ENCODE assay signal across 8 cellular contexts in the genomic region with DNA sequence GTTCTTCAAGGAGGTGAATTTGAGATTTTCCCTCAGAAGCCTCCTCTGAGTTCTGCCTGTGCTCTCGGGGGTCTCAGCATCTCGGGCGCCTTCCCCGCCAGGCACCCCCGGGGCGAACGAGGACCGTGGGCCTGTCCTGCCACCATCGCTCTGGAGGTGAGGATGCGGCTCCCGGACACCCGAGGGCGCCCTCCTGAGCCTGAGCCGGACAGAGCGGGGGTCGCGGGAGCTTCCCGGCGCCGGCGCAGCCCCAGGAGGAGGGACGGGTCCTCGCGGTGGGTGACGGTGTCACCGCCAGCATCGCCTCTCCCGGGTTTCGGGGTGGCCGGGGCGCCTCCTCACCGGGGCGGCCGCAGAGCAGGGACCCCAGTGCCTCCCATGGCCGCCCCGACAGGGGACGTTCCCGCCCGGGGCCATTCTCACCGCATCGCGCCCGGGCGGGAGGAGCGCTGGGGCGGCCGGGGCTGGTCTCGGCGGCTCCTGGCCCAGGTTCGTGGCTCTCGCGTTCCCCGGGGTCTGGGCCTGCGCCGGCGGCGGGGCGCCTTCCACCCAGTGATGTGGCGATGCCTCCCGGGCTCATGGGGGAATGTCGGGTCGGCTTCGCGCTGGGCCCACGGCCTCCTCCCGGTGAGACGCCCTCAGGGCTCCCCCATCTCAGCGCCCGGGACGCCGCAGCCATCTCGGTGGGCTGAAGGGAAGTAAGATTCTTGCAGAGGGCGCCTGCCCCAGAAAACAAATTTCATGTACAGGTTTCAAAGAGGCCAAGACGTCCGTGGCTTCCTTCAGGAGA.
DNase-seq lines count a peak whose midpoint lies in the region; ATAC-seq and TF ChIP-seq lines count a peak whose summit lies in the region.

No MANE protein-coding gene starts in this region.

- no peak overlapping the region for H3K27ac Mint-ChIP-seq in activated CD4-positive, alpha-beta T cell treated with anti-CD3 and anti-CD28 coated beads for 36 hours
- peak overlapping the region in 8 of 10 donors; percentile 31 to 92 (median 81) for H3K27ac Mint-ChIP-seq in naive thymus-derived CD8-positive, alpha-beta T cell

- no peak overlapping the region for H3K4me3 ChIP-seq in fibroblast of lung (replicated peaks in 1 of 4; ENCODE audit: control extremely low read depth in 1 of 4, insufficient read depth in 1 of 4, low read depth in 3 of 4, low read length in 4 of 4)
- peak overlapping the region; percentile 45 for H3K4me3 ChIP-seq in upper lobe of right lung

- H3K9ac ChIP-seq in fibroblast of lung (ENCODE audit: insufficient read depth, low read length), result no peak overlapping the region

- peak in 1 of 2 donors; percentile 22 for TF ChIP-seq CTCF in fibroblast of lung (conservative IDR thresholded peaks at IDR 0.05 in 1 of 2, IDR thresholded peaks at IDR 0.05 in 1 of 2; ENCODE audit: low read depth in 1 of 2, low read length in 2 of 2)
- TF ChIP-seq CTCF in upper lobe of right lung (IDR thresholded peaks at IDR 0.05), result peak; percentile 53

- no peaks in the 10 kb centered on the region for H3K79me2 ChIP-seq in fibroblast of lung (ENCODE audit: control insufficient read depth, insufficient read depth, low read length)

- ATAC-seq in activated CD4-positive, alpha-beta T cell treated with anti-CD3 and anti-CD28 coated beads for 36 hours, result peak; percentile 68
- ATAC-seq in naive thymus-derived CD8-positive, alpha-beta T cell, result peak; percentile 45 to 47
- peak; percentile 49 for ATAC-seq in upper lobe of right lung
- ATAC-seq in HG03097 (IDR thresholded peaks at IDR 0.05; ENCODE audit: low FRiP score, unreplicated experiment), result no peak

- no peaks in the 10 kb centered on the region for H3K9me3 ChIP-seq in fibroblast of lung (ENCODE audit: control insufficient read depth, insufficient read depth, low read depth, low read length)
- no peaks in the 10 kb centered on the region for H3K9me3 ChIP-seq in upper lobe of right lung

- POLR2A ChIA-PET in activated CD4-positive, alpha-beta T cell treated with anti-CD3 and anti-CD28 coated beads for 36 hours (lab: Charles Lee), result no interaction called here
- POLR2A ChIA-PET in naive thymus-derived CD8-positive, alpha-beta T cell (lab: Charles Lee), result interaction anchor here (0.8 kb wide), 1 partner anchor 332 kb away, joined by 5 read pairs; no protein-coding TSS in a partner anchor

- peaks cover 19% of the 10 kb centered on the region for H3K4me1 Mint-ChIP-seq in activated CD4-positive, alpha-beta T cell treated with anti-CD3 and anti-CD28 coated beads for 36 hours
- peaks cover 12 to 35% (median 27%) of the 10 kb centered on the region in 4 donors for H3K4me1 Mint-ChIP-seq in naive thymus-derived CD8-positive, alpha-beta T cell

- no peak overlapping the region for H2AFZ ChIP-seq in fibroblast of lung (ENCODE audit: low read length)

- CTCF ChIA-PET in activated CD4-positive, alpha-beta T cell treated with anti-CD3 and anti-CD28 coated beads for 36 hours (lab: Charles Lee), result interaction anchor here (0.8 to 1.1 kb wide), 2 partner anchors 11 to 333 kb away, joined by 3 read pairs; no protein-coding TSS in a partner anchor

- H3K27me3 Mint-ChIP-seq in activated CD4-positive, alpha-beta T cell treated with anti-CD3 and anti-CD28 coated beads for 36 hours, result peaks cover 2% of the 10 kb centered on the region
- H3K27me3 Mint-ChIP-seq in naive thymus-derived CD8-positive, alpha-beta T cell, result peaks cover 0 to 6% (median 0%) of the 10 kb centered on the region in 5 donors

- H4K20me1 ChIP-seq in fibroblast of lung (ENCODE audit: control insufficient read depth, extremely low read depth, insufficient read depth, low read length), result no peaks in the 10 kb centered on the region

- peak overlapping the region; percentile 38 for H3K4me3 Mint-ChIP-seq in activated CD4-positive, alpha-beta T cell treated with anti-CD3 and anti-CD28 coated beads for 36 hours
- peak overlapping the region; percentile 64 to 88 (median 78) for H3K4me3 Mint-ChIP-seq in naive thymus-derived CD8-positive, alpha-beta T cell

- intact Hi-C loops in activated CD4-positive, alpha-beta T cell treated with anti-CD3 and anti-CD28 coated beads for 36 hours (cut with DNase I, micrococcal nuclease), result no loop called here
- intact Hi-C loops in upper lobe of right lung (cut with DNase I), result no loop called here

- H3K27me3 ChIP-seq in fibroblast of lung (ENCODE audit: control insufficient read depth, insufficient read depth, low read length) (no peaks in the 10 kb centered on the region), upper lobe of right lung (peaks cover 20% of the 10 kb centered on the region)

- DNase-seq in activated CD4-positive, alpha-beta T cell treated with anti-CD3 and anti-CD28 coated beads for 36 hours, result peak; percentile 51
- DNase-seq in activated CD4-positive, alpha-beta T cell treated with anti-CD3 and anti-CD28 coated beads, Interleukin-2, amount 50 U/mL, for 4 hours, result no peak
- no peak for DNase-seq in fibroblast of lung (ENCODE audit: low read depth in 2 of 2)
- peak in 7 of 10 donors; percentile 10 to 52 (median 31) for DNase-seq in naive thymus-derived CD8-positive, alpha-beta T cell
- DNase-seq in upper lobe of right lung, result peak; percentile 67
- no peak for DNase-seq in foreskin melanocyte
- no peak for DNase-seq in NK-92 treated with Interleukin-12 subunit alpha and Interleukin-12 subunit beta, amount 100 ng/mL, for 24 hours (lab: John Stamatoyannopoulos, UW)

- H3K9me3 Mint-ChIP-seq in activated CD4-positive, alpha-beta T cell treated with anti-CD3 and anti-CD28 coated beads for 36 hours (ENCODE audit: low read depth), result no peaks in the 10 kb centered on the region
- no peaks in the 10 kb centered on the region for H3K9me3 Mint-ChIP-seq in naive thymus-derived CD8-positive, alpha-beta T cell

- H3K4me1 ChIP-seq in fibroblast of lung (ENCODE audit: control insufficient read depth, extremely low read depth, insufficient read depth, low read length) (no peaks in the 10 kb centered on the region), upper lobe of right lung (peaks cover 5% of the 10 kb centered on the region)

- H3K4me2 ChIP-seq in fibroblast of lung (ENCODE audit: extremely low read depth, insufficient read depth, low read length), result peak overlapping the region; percentile 13

- H3K27ac ChIP-seq in fibroblast of lung (ENCODE audit: insufficient read depth, low read length) (no peak overlapping the region), upper lobe of right lung (no peak overlapping the region)

- no peaks in the 10 kb centered on the region for H3K36me3 Mint-ChIP-seq in activated CD4-positive, alpha-beta T cell treated with anti-CD3 and anti-CD28 coated beads for 36 hours (ENCODE audit: low read depth)
- H3K36me3 Mint-ChIP-seq in naive thymus-derived CD8-positive, alpha-beta T cell, result no peaks in the 10 kb centered on the region

- H3K36me3 ChIP-seq in fibroblast of lung (ENCODE audit: control insufficient read depth, insufficient read depth, low read length) (no peaks in the 10 kb centered on the region), upper lobe of right lung (no peaks in the 10 kb centered on the region)

Comparison
In these comparisons a context has a peak if more than half of its experiments do, and no peak if none do; other contexts are left out.
1. DNase-seq: peak in activated CD4-positive, alpha-beta T cell treated with anti-CD3 and anti-CD28 coated beads for 36 hours (single experiment), naive thymus-derived CD8-positive, alpha-beta T cell (7 of 10) and upper lobe of right lung (single experiment); none in activated CD4-positive, alpha-beta T cell treated with anti-CD3 and anti-CD28 coated beads, Interleukin-2, amount 50 U/mL, for 4 hours (0 of 2), fibroblast of lung (0 of 2), foreskin melanocyte (single experiment) and NK-92 treated with Interleukin-12 subunit alpha and Interleukin-12 subunit beta, amount 100 ng/mL, for 24 hours (single experiment).